In genomic region chr19:3274245-3275067, GRCh38 we compare ENCODE assay signal across 11 cellular contexts. TPM values are rescaled to one million over a fixed set of nuclear protein-coding genes. Genes with fewer than 3 reads are reported as not detected.
DNase-seq lines count a peak whose midpoint lies in the region; ATAC-seq lines count a peak whose summit lies in the region.
"Had no signal": no experiment of that assay in that cellular context is flagged by ENCODE, and none has a peak within 500 bp of the region (broad histone marks: within the 10 kb centered on the region; RNA-seq: fewer than 3 reads in every experiment).

No MANE protein-coding gene starts in this region.

- no peak overlapping the region for H3K27ac Mint-ChIP-seq in activated naive CD4-positive, alpha-beta T cell treated with anti-CD3 and anti-CD28 coated beads, Interleukin-2, amount 10 ng/mL, durations not matched to agents 7 days and 5 days
- H3K27ac Mint-ChIP-seq in activated naive CD4-positive, alpha-beta T cell treated with anti-CD3 and anti-CD28 coated beads, Interleukin-2, amount 50 U/mL, for 72 hours, result peak overlapping the region in 1 of 2 donors; percentile 71
- peak overlapping the region; percentile 78 for H3K27ac Mint-ChIP-seq in T-helper 17 cell
- no peak overlapping the region for H3K27ac Mint-ChIP-seq in effector memory CD8-positive, alpha-beta T cell
- H3K27ac Mint-ChIP-seq in stimulated activated naive B cell treated with anti-CD40 and anti-IgM and Interleukin-4, amounts not matched to agents 10 μg/mL and 1 μg/mL and 100 μg/mL, for 72 hours, result no peak overlapping the region

- peak overlapping the region; percentile 70 for H3K4me3 Mint-ChIP-seq in activated naive CD4-positive, alpha-beta T cell treated with anti-CD3 and anti-CD28 coated beads, Interleukin-2, amount 10 ng/mL, durations not matched to agents 7 days and 5 days
- H3K4me3 Mint-ChIP-seq in T-helper 17 cell, result peak overlapping the region; percentile 91
- H3K4me3 Mint-ChIP-seq in effector memory CD8-positive, alpha-beta T cell, result peak overlapping the region; percentile 83 to 84
- peak overlapping the region; percentile 87 to 93 for H3K4me3 Mint-ChIP-seq in stimulated activated naive B cell treated with anti-CD40 and anti-IgM and Interleukin-4, amounts not matched to agents 10 μg/mL and 1 μg/mL and 100 μg/mL, for 72 hours

- H3K27me3 Mint-ChIP-seq in activated naive CD4-positive, alpha-beta T cell treated with anti-CD3 and anti-CD28 coated beads, Interleukin-2, amount 10 ng/mL, durations not matched to agents 7 days and 5 days, result peaks cover 59% of the 10 kb centered on the region
- H3K27me3 Mint-ChIP-seq in T-helper 17 cell, result peaks cover 15% of the 10 kb centered on the region
- peaks cover 8 to 28% of the 10 kb centered on the region in 2 donors for H3K27me3 Mint-ChIP-seq in effector memory CD8-positive, alpha-beta T cell
- peaks cover 71 to 79% of the 10 kb centered on the region in 2 donors for H3K27me3 Mint-ChIP-seq in stimulated activated naive B cell treated with anti-CD40 and anti-IgM and Interleukin-4, amounts not matched to agents 10 μg/mL and 1 μg/mL and 100 μg/mL, for 72 hours

- no peaks in the 10 kb centered on the region for H3K9me3 ChIP-seq in T-helper 17 cell (ENCODE audit: control insufficient read depth, low read length, poor library complexity, severe bottlenecking)

- CTCF ChIA-PET in activated naive CD4-positive, alpha-beta T cell treated with anti-CD3 and anti-CD28 coated beads, Interleukin-2, amount 10 ng/mL, durations not matched to agents 7 days and 5 days (lab: Charles Lee), result interaction anchor here (1.1 kb wide), 1 partner anchor 10 kb away, joined by 7 read pairs; no protein-coding TSS in a partner anchor

- H3K4me1 Mint-ChIP-seq in activated naive CD4-positive, alpha-beta T cell treated with anti-CD3 and anti-CD28 coated beads, Interleukin-2, amount 10 ng/mL, durations not matched to agents 7 days and 5 days, result peaks cover 18% of the 10 kb centered on the region
- peaks cover 25% of the 10 kb centered on the region for H3K4me1 Mint-ChIP-seq in T-helper 17 cell
- peaks cover 7 to 13% of the 10 kb centered on the region in 2 donors for H3K4me1 Mint-ChIP-seq in effector memory CD8-positive, alpha-beta T cell (ENCODE audit: low read depth in 2 of 2)
- H3K4me1 Mint-ChIP-seq in stimulated activated naive B cell treated with anti-CD40 and anti-IgM and Interleukin-4, amounts not matched to agents 10 μg/mL and 1 μg/mL and 100 μg/mL, for 72 hours, result peaks cover 8 to 15% of the 10 kb centered on the region in 2 donors

- H3K36me3 Mint-ChIP-seq in activated naive CD4-positive, alpha-beta T cell treated with anti-CD3 and anti-CD28 coated beads, Interleukin-2, amount 10 ng/mL, durations not matched to agents 7 days and 5 days, result no peaks in the 10 kb centered on the region
- H3K36me3 Mint-ChIP-seq in activated naive CD4-positive, alpha-beta T cell treated with anti-CD3 and anti-CD28 coated beads, Interleukin-2, amount 50 U/mL, for 72 hours, result peaks cover 0 to 7% of the 10 kb centered on the region in 2 donors
- peaks cover 2% of the 10 kb centered on the region for H3K36me3 Mint-ChIP-seq in T-helper 17 cell (ENCODE audit: low read depth)
- peaks cover 5% of the 10 kb centered on the region for H3K36me3 Mint-ChIP-seq in effector memory CD8-positive, alpha-beta T cell (ENCODE audit: insufficient read depth)
- peaks cover 0 to 8% of the 10 kb centered on the region in 2 donors for H3K36me3 Mint-ChIP-seq in stimulated activated naive B cell treated with anti-CD40 and anti-IgM and Interleukin-4, amounts not matched to agents 10 μg/mL and 1 μg/mL and 100 μg/mL, for 72 hours

- ATAC-seq in activated naive CD4-positive, alpha-beta T cell treated with anti-CD3 and anti-CD28 coated beads, Interleukin-2, amount 50 U/mL, for 72 hours, result no peak
- no peak for ATAC-seq in T-helper 17 cell
- no peak for ATAC-seq in effector memory CD8-positive, alpha-beta T cell (replicated peaks)
- ATAC-seq in stimulated activated naive B cell treated with anti-CD40 and anti-IgM and Interleukin-4, amounts not matched to agents 10 μg/mL and 1 μg/mL and 100 μg/mL, for 72 hours (replicated peaks), result no peak

- no peak for DNase-seq in activated naive CD4-positive, alpha-beta T cell treated with anti-CD3 and anti-CD28 coated beads, Interleukin-2, amount 10 ng/mL, durations not matched to agents 7 days and 5 days
- no peak for DNase-seq in activated naive CD4-positive, alpha-beta T cell treated with anti-CD3 and anti-CD28 coated beads, Interleukin-2, amount 50 U/mL, for 72 hours (ENCODE audit: low spot score in 2 of 2)
- DNase-seq in T-helper 17 cell, result no peak
- DNase-seq in effector memory CD8-positive, alpha-beta T cell, result no peak
- DNase-seq in stimulated activated naive B cell treated with anti-CD40 and anti-IgM and Interleukin-4, amounts not matched to agents 10 μg/mL and 1 μg/mL and 100 μg/mL, for 72 hours, result no peak
- no peak for DNase-seq in NCI-H2107 treated with DMSO at 0.1 percent for 48 hours (lab: John Stamatoyannopoulos, UW; ENCODE audit: unreplicated experiment)
- no peak for DNase-seq in AG08395 (ENCODE audit: low spot score)
- no peak for DNase-seq in stimulated activated CD4-positive, alpha-beta T cell treated with anti-CD3 and anti-CD28 coated beads, Interleukin-4, amount 100 ng/mL, for 1 hour
- DNase-seq: activated gamma-delta T cell treated with Interleukin-2 at 50 U/mL for 16 hours, NCI-H2081 treated with DMSO at 0.1 percent for 48 hours had no signal

- H3K9me3 Mint-ChIP-seq in activated naive CD4-positive, alpha-beta T cell treated with anti-CD3 and anti-CD28 coated beads, Interleukin-2, amount 10 ng/mL, durations not matched to agents 7 days and 5 days, result no peaks in the 10 kb centered on the region
- H3K9me3 Mint-ChIP-seq in activated naive CD4-positive, alpha-beta T cell treated with anti-CD3 and anti-CD28 coated beads, Interleukin-2, amount 50 U/mL, for 72 hours, result no peaks in the 10 kb centered on the region
- no peaks in the 10 kb centered on the region for H3K9me3 Mint-ChIP-seq in effector memory CD8-positive, alpha-beta T cell
- H3K9me3 Mint-ChIP-seq in stimulated activated naive B cell treated with anti-CD40 and anti-IgM and Interleukin-4, amounts not matched to agents 10 μg/mL and 1 μg/mL and 100 μg/mL, for 72 hours, result peaks cover 1 to 3% of the 10 kb centered on the region in 2 donors

RNA-seq across cellular contexts. Expression of gene CELF5, which starts 50.0 kb away (rescaled TPM):
- under 1 TPM in 1 of 2 donors, not detected in 1; 0.66 TPM for total RNA-seq in activated naive CD4-positive, alpha-beta T cell treated with anti-CD3 and anti-CD28 coated beads, Interleukin-2, amount 50 U/mL, for 72 hours
- total RNA-seq in T-helper 17 cell, result under 1 TPM; 0.42 to 0.57 TPM
- total RNA-seq: tibial nerve had no signal
